8 cellular contexts compared by ENCODE assay signal in the genomic region with DNA sequence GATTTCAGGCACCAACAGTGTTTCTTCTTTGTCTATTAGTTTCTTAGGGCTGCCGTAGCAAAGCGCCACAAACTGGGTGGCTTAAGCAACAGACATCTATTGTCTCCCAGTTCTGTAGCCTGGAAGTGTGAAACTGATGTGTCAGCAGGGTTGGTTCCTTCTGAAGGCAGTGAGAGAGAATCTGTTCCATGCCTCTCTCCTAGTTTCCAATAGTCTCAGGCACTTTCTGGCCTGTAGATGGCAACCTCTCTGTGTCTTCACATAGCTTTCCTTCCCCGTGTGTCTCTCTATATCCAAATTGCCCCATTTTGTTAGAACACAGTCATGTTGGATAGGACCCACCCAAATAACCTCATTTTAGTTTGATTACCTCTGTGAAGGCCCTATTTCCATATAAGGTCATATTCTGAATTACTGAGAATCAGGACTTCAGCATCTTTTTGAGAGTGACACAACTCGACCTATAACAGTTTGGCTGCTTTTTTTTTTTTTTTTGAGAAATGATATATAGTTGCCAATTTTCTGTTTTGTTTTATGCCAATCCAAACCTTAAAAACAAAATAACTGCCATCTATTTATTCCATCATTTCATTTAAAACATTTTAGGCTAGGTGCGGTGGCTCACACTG.
DNase-seq lines count a peak whose midpoint lies in the region; ATAC-seq and TF ChIP-seq lines count a peak whose summit lies in the region.

No MANE protein-coding gene starts in this region.

- CTCF ChIA-PET in activated CD4-positive, alpha-beta T cell treated with anti-CD3 and anti-CD28 coated beads, Interleukin-2, amount 10 ng/mL, durations not matched to agents 7 days and 5 days (lab: Charles Lee), result no interaction called here

- H3K4me3 Mint-ChIP-seq in activated CD4-positive, alpha-beta T cell treated with anti-CD3 and anti-CD28 coated beads, Interleukin-2, amount 10 ng/mL, durations not matched to agents 7 days and 5 days, result no peak overlapping the region

- H3K27ac ChIP-seq in Peyer's patch, result no peak overlapping the region

- peak; percentile 55 for ATAC-seq in HG03342 (IDR thresholded peaks at IDR 0.05; ENCODE audit: unreplicated experiment)

- H3K4me3 ChIP-seq in Peyer's patch (no peak overlapping the region), fibroblast of pulmonary artery (replicated peaks; ENCODE audit: low read depth, low read length) (no peak overlapping the region)

- no peak overlapping the region for H3K27ac Mint-ChIP-seq in activated CD4-positive, alpha-beta T cell treated with anti-CD3 and anti-CD28 coated beads, Interleukin-2, amount 10 ng/mL, durations not matched to agents 7 days and 5 days

- H3K27me3 ChIP-seq in Peyer's patch, result no peaks in the 10 kb centered on the region

- no peaks in the 10 kb centered on the region for H3K4me1 ChIP-seq in Peyer's patch

- H3K36me3 Mint-ChIP-seq in activated CD4-positive, alpha-beta T cell treated with anti-CD3 and anti-CD28 coated beads, Interleukin-2, amount 10 ng/mL, durations not matched to agents 7 days and 5 days (ENCODE audit: low read depth), result no peaks in the 10 kb centered on the region

- H3K27me3 Mint-ChIP-seq in activated CD4-positive, alpha-beta T cell treated with anti-CD3 and anti-CD28 coated beads, Interleukin-2, amount 10 ng/mL, durations not matched to agents 7 days and 5 days, result peaks cover 6% of the 10 kb centered on the region

- no peaks in the 10 kb centered on the region for H3K9me3 Mint-ChIP-seq in activated CD4-positive, alpha-beta T cell treated with anti-CD3 and anti-CD28 coated beads, Interleukin-2, amount 10 ng/mL, durations not matched to agents 7 days and 5 days

- peak; percentile 9 for DNase-seq in activated CD4-positive, alpha-beta T cell treated with anti-CD3 and anti-CD28 coated beads, Interleukin-2, amount 10 ng/mL, durations not matched to agents 7 days and 5 days
- DNase-seq in activated CD4-positive, alpha-beta T cell treated with anti-CD3 and anti-CD28 coated beads for 4 hours, result no peak
- no peak for DNase-seq in Peyer's patch
- peak; percentile 53 for DNase-seq in fibroblast of pulmonary artery (ENCODE audit: low read depth)
- peak; percentile 92 for DNase-seq in pons (ENCODE audit: low spot score)
- DNase-seq in NCI-H187 treated with DMSO at 0.1 percent for 48 hours (lab: John Stamatoyannopoulos, UW), result no peak
- no peak for DNase-seq in stimulated activated naive CD4-positive, alpha-beta T cell treated with Interleukin-2 at 50 U/mL for 16 hours (lab: John Stamatoyannopoulos, UW)

- no peaks in the 10 kb centered on the region for H3K4me1 Mint-ChIP-seq in activated CD4-positive, alpha-beta T cell treated with anti-CD3 and anti-CD28 coated beads, Interleukin-2, amount 10 ng/mL, durations not matched to agents 7 days and 5 days

- POLR2A ChIA-PET in activated CD4-positive, alpha-beta T cell treated with anti-CD3 and anti-CD28 coated beads, Interleukin-2, amount 10 ng/mL, durations not matched to agents 7 days and 5 days (lab: Charles Lee), result no interaction called here

- H3K36me3 ChIP-seq in Peyer's patch, result no peaks in the 10 kb centered on the region

- no peaks in the 10 kb centered on the region for H3K9me3 ChIP-seq in Peyer's patch

- TF ChIP-seq POLR2A in Peyer's patch (IDR thresholded peaks at IDR 0.05), result no peak

- TF ChIP-seq CTCF in Peyer's patch (IDR thresholded peaks at IDR 0.05) (peak in 4 of 6 experiments; percentile 14 to 42 (median 38)), fibroblast of pulmonary artery (IDR thresholded peaks at IDR 0.05; ENCODE audit: low read length, missing control alignments) (peak; percentile 72)

Comparison
In these comparisons a context has a peak if more than half of its experiments do, and no peak if none do; other contexts are left out.
1. DNase-seq: peak in activated CD4-positive, alpha-beta T cell treated with anti-CD3 and anti-CD28 coated beads, Interleukin-2, amount 10 ng/mL, durations not matched to agents 7 days and 5 days (single experiment), fibroblast of pulmonary artery (single experiment) and pons (single experiment); none in activated CD4-positive, alpha-beta T cell treated with anti-CD3 and anti-CD28 coated beads for 4 hours (0 of 2), Peyer's patch (0 of 3), NCI-H187 treated with DMSO at 0.1 percent for 48 hours (single experiment) and stimulated activated naive CD4-positive, alpha-beta T cell treated with Interleukin-2 at 50 U/mL for 16 hours (single experiment).